ENCODE assay signal across 23 cellular contexts in genomic region chr2:56224316-56224715, GRCh38. TPM values are rescaled to one million over a fixed set of nuclear protein-coding genes. Genes with fewer than 3 reads are reported as not detected.
"Had no signal": no experiment of that assay in that cellular context is flagged by ENCODE, and none has a peak within 500 bp of the region (broad histone marks: within the 10 kb centered on the region; RNA-seq: fewer than 3 reads in every experiment).

No MANE protein-coding gene starts in this region.

- H3K27ac Mint-ChIP-seq: activated CD4-positive, alpha-beta memory T cell treated with anti-CD3 and anti-CD28 coated beads for 36 hours; activated CD4-positive, alpha-beta T cell treated with anti-CD3 and anti-CD28 coated beads for 36 hours; activated naive CD8-positive, alpha-beta T cell treated with anti-CD3 and anti-CD28 coated beads for 36 hours; activated T-helper 17 cell treated with anti-CD3 and anti-CD28 coated beads, Interleukin-2, amount 50 U/mL, for 72 hours; dendritic cell treated with granulocyte-macrophage colony-stimulating factor and Interleukin-4, amounts not matched to agents 40 ng/mL and 50 ng/mL, for 4 days; effector memory CD8-positive, alpha-beta T cell; nephron progenitor cell; T-helper 2 cell treated with Interferon-gamma antibody and Interleukin-4, amounts not matched to agents 5 μg/mL and 100 μg/mL, for 36 hours had no signal

- H3K4me1 Mint-ChIP-seq: activated CD4-positive, alpha-beta T cell treated with anti-CD3 and anti-CD28 coated beads for 36 hours; activated naive CD8-positive, alpha-beta T cell treated with anti-CD3 and anti-CD28 coated beads for 36 hours; activated T-helper 17 cell treated with anti-CD3 and anti-CD28 coated beads, Interleukin-2, amount 50 U/mL, for 72 hours had no signal

- DNase-seq: activated CD4-positive, alpha-beta memory T cell treated with anti-CD3 and anti-CD28 coated beads for 36 hours; activated CD4-positive, alpha-beta T cell treated with anti-CD3 and anti-CD28 coated beads for 36 hours; activated naive CD4-positive, alpha-beta T cell; activated naive CD8-positive, alpha-beta T cell treated with anti-CD3 and anti-CD28 coated beads for 36 hours; activated T-cell treated with anti-CD3 and anti-CD28 coated beads, Interleukin-2, amount 50 U/mL, for 1 hour; amniotic stem cell; effector memory CD8-positive, alpha-beta T cell; gastrocnemius medialis; head of caudate nucleus; left lung; mammary epithelial cell; midbrain; nephron progenitor cell; nucleus accumbens; stimulated activated CD4-positive, alpha-beta T cell treated with anti-CD3 and anti-CD28 coated beads, Interleukin-12 subunit alpha, Interleukin-12 subunit beta, amount 100 ng/mL, for 4 hours; stimulated activated CD4-positive, alpha-beta T cell treated with anti-CD3 and anti-CD28 coated beads, Interleukin-1b, Interleukin-23, amount 100 ng/mL, for 48 hours; stimulated activated CD8-positive, alpha-beta memory T cell treated with anti-CD3 and anti-CD28 coated beads, Interleukin-4, amount 100 ng/mL, for 48 hours; stimulated activated naive CD4-positive, alpha-beta T cell; thyroid gland had no signal

- H3K4me3 Mint-ChIP-seq: activated CD4-positive, alpha-beta memory T cell treated with anti-CD3 and anti-CD28 coated beads for 36 hours; activated CD4-positive, alpha-beta T cell treated with anti-CD3 and anti-CD28 coated beads for 36 hours; activated naive CD8-positive, alpha-beta T cell treated with anti-CD3 and anti-CD28 coated beads for 36 hours; activated T-helper 17 cell treated with anti-CD3 and anti-CD28 coated beads, Interleukin-2, amount 50 U/mL, for 72 hours; dendritic cell treated with granulocyte-macrophage colony-stimulating factor and Interleukin-4, amounts not matched to agents 40 ng/mL and 50 ng/mL, for 4 days; effector memory CD8-positive, alpha-beta T cell; nephron progenitor cell; T-helper 2 cell treated with Interferon-gamma antibody and Interleukin-4, amounts not matched to agents 5 μg/mL and 100 μg/mL, for 36 hours had no signal

- H3K9me3 Mint-ChIP-seq: activated CD4-positive, alpha-beta memory T cell treated with anti-CD3 and anti-CD28 coated beads for 36 hours had no signal

- H3K27me3 Mint-ChIP-seq: activated CD4-positive, alpha-beta memory T cell treated with anti-CD3 and anti-CD28 coated beads for 36 hours; activated CD4-positive, alpha-beta T cell treated with anti-CD3 and anti-CD28 coated beads for 36 hours; activated naive CD8-positive, alpha-beta T cell treated with anti-CD3 and anti-CD28 coated beads for 36 hours; activated T-helper 17 cell treated with anti-CD3 and anti-CD28 coated beads, Interleukin-2, amount 50 U/mL, for 72 hours; dendritic cell treated with granulocyte-macrophage colony-stimulating factor and Interleukin-4, amounts not matched to agents 40 ng/mL and 50 ng/mL, for 4 days; effector memory CD8-positive, alpha-beta T cell had no signal

- H3K36me3 Mint-ChIP-seq: activated CD4-positive, alpha-beta memory T cell treated with anti-CD3 and anti-CD28 coated beads for 36 hours; activated naive CD8-positive, alpha-beta T cell treated with anti-CD3 and anti-CD28 coated beads for 36 hours had no signal

- ATAC-seq: activated CD4-positive, alpha-beta T cell treated with anti-CD3 and anti-CD28 coated beads for 36 hours; activated T-helper 17 cell treated with anti-CD3 and anti-CD28 coated beads, Interleukin-2, amount 50 U/mL, for 72 hours; effector memory CD8-positive, alpha-beta T cell; gastrocnemius medialis; left lung had no signal

RNA-seq across cellular contexts. Expression of gene CCDC85A, which starts 40.5 kb away (rescaled TPM):
- total RNA-seq: activated CD4-positive, alpha-beta memory T cell treated with anti-CD3 and anti-CD28 coated beads for 36 hours; activated CD4-positive, alpha-beta T cell treated with anti-CD3 and anti-CD28 coated beads for 36 hours; activated naive CD8-positive, alpha-beta T cell treated with anti-CD3 and anti-CD28 coated beads for 36 hours; activated T-helper 17 cell treated with anti-CD3 and anti-CD28 coated beads, Interleukin-2, amount 50 U/mL, for 72 hours; fibroblast of lung had no signal
